Comparison of ENCODE assay signal across 24 cellular contexts in the genomic region with DNA sequence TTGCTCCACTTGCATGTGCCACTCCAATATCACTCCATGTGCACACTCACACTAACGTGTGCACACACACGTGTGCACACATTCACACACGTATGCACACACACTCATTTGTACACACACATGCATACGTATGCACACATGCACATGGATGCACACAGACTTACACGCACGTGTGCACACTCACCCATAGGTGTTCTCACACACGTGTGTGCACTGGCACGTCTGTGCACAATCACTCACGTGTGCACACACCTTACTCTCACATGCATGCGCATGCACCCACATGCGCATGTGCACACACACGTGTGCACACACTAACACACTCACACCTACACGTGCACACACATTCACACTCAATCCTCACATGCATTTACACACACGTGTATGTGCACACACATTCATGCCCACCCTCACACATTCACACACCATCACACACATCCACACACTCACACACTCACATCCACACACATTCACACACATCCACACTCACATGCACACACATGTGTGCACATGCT. TPM values are rescaled to one million over a fixed set of nuclear protein-coding genes. Genes with fewer than 3 reads are reported as not detected.
DNase-seq lines count a peak whose midpoint lies in the region; ATAC-seq, FAIRE-seq and TF ChIP-seq lines count a peak whose summit lies in the region.
"Had no signal": no experiment of that assay in that cellular context is flagged by ENCODE, and none has a peak within 500 bp of the region (broad histone marks: within the 10 kb centered on the region; RNA-seq: fewer than 3 reads in every experiment).

No MANE protein-coding gene starts in this region.

- FAIRE-seq in H54 (lab: Jason Lieb, UNC): no peak
- FAIRE-seq: GM18507 had no signal

- H3K9me3 Mint-ChIP-seq in WTC11 (peaks cover 21% of the 10 kb centered on the region), nephron progenitor cell (peaks cover 6% of the 10 kb centered on the region)

- H3K4me3 Mint-ChIP-seq in WTC11 (no peak overlapping the region), nephron progenitor cell (no peak overlapping the region)
- H3K4me3 Mint-ChIP-seq: CD8-positive, alpha-beta T cell; H9; HFFc6 had no signal

- H3K36me3 Mint-ChIP-seq in WTC11 (no peaks in the 10 kb centered on the region), nephron progenitor cell (ENCODE audit: low read depth) (no peaks in the 10 kb centered on the region)
- H3K36me3 Mint-ChIP-seq: CD8-positive, alpha-beta T cell had no signal

- no peak for DNase-seq in H54 (ENCODE audit: insufficient read length, low spot score)
- DNase-seq in WTC11 (ENCODE audit: low spot score): no peak
- no peak for DNase-seq in nephron progenitor cell
- DNase-seq in T-helper 1 cell: no peak
- DNase-seq in DMS79 treated with DMSO at 0.1 percent for 48 hours (lab: John Stamatoyannopoulos, UW): no peak
- DNase-seq in HT-29 (ENCODE audit: low spot score): no peak
- DNase-seq: Caco-2; CD8-positive, alpha-beta T cell; EL; GDM1; H9; HFFc6; KG1; MM.1S; NCI-H2081; NCI-H2227 treated with DMSO at 0.1 percent for 48 hours; NCI-H69; Right ventricle myocardium superior; RPMI8226 had no signal

- H3K27ac Mint-ChIP-seq in WTC11: peak overlapping the region; percentile 41
- peak overlapping the region; percentile 50 for H3K27ac Mint-ChIP-seq in nephron progenitor cell
- H3K27ac Mint-ChIP-seq: CD8-positive, alpha-beta T cell; H9; HFFc6 had no signal

- POLR2A ChIA-PET in WTC11 (lab: Charles Lee): no interaction called here

- H3K27me3 Mint-ChIP-seq in WTC11 (ENCODE audit: low read depth) (peaks cover 7% of the 10 kb centered on the region; the same call in 1 of the 2 replicates), nephron progenitor cell (ENCODE audit: low read depth, poor library complexity) (peaks cover 21% of the 10 kb centered on the region)

- no peak for ATAC-seq in WTC11
- ATAC-seq in HG02759 (IDR thresholded peaks at IDR 0.05; ENCODE audit: unreplicated experiment): no peak
- ATAC-seq: CD8-positive, alpha-beta T cell had no signal

- TF ChIP-seq POLR2A in H54 (IDR thresholded peaks at IDR 0.05; ENCODE audit: low read depth, low read length): 0 out of 2 replicates have a peak, but pooled peaks have one; percentile 11

- CTCF ChIA-PET in WTC11 (lab: Charles Lee): interaction anchor here (3.3 kb wide), 1 partner anchor 16 kb away, joined by 20 read pairs; no protein-coding TSS in a partner anchor

- no peak for TF ChIP-seq CTCF in WTC11 (IDR thresholded peaks at IDR 0.05)
- TF ChIP-seq CTCF in nephron progenitor cell (IDR thresholded peaks at IDR 0.05): no peak

- H3K4me1 Mint-ChIP-seq in WTC11 (peaks cover 8% of the 10 kb centered on the region), nephron progenitor cell (no peaks in the 10 kb centered on the region)

TF ChIP-seq in WTC11, 78 proteins besides CTCF, POLR2A, EP300 and RAD21:
- TF ChIP-seq IRF2 (CRISPR knock-in tag; IDR thresholded peaks at IDR 0.05; ENCODE audit: borderline replicate concordance, low read depth): no peak
- TF ChIP-seq, protein P1, sequence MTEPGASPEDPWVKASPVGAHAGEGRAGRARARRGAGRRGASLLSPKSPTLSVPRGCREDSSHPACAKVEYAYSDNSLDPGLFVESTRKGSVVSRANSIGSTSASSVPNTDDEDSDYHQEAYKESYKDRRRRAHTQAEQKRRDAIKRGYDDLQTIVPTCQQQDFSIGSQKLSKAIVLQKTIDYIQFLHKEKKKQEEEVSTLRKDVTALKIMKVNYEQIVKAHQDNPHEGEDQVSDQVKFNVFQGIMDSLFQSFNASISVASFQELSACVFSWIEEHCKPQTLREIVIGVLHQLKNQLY (CRISPR knock-in tag; IDR thresholded peaks at IDR 0.05): no peak
- TF ChIP-seq, protein P2, sequence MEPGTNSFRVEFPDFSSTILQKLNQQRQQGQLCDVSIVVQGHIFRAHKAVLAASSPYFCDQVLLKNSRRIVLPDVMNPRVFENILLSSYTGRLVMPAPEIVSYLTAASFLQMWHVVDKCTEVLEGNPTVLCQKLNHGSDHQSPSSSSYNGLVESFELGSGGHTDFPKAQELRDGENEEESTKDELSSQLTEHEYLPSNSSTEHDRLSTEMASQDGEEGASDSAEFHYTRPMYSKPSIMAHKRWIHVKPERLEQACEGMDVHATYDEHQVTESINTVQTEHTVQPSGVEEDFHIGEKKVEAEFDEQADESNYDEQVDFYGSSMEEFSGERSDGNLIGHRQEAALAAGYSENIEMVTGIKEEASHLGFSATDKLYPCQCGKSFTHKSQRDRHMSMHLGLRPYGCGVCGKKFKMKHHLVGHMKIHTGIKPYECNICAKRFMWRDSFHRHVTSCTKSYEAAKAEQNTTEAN (CRISPR knock-in tag; IDR thresholded peaks at IDR 0.05): peak; percentile 74; the same call in 1 of the 2 replicates

RNA-seq across cellular contexts. Expression of a gene that starts 9.3 kb away (rescaled TPM):
- 0.09 to 0.41 TPM (median 0.39 TPM) in 3 replicates for total RNA-seq in WTC11 (2021)
- total RNA-seq in HT-29 (2014; rRNA removed; shearing (Covaris generic)): not detected in 2 replicates
- total RNA-seq: A673; Caco-2; CD8-positive, alpha-beta T cell; HFFc6; NCI-H460; Right ventricle myocardium superior; SJSA1 had no signal

RNA-seq across cellular contexts. Expression of a gene that starts 22.9 kb away (rescaled TPM):
- total RNA-seq in WTC11 (2021): not detected in 3 replicates
- not detected in 2 replicates for total RNA-seq in HT-29 (2014; rRNA removed; shearing (Covaris generic))
- total RNA-seq: A673; Caco-2; CD8-positive, alpha-beta T cell; H9; HFFc6; NCI-H460; Right ventricle myocardium superior; SJSA1 had no signal

RNA-seq across cellular contexts. Expression of a gene that starts 37.7 kb away (rescaled TPM):
- not detected in 3 replicates for total RNA-seq in WTC11 (2021)
- not detected in 2 replicates for total RNA-seq in HT-29 (2014; rRNA removed; shearing (Covaris generic))
- total RNA-seq: A673; CD8-positive, alpha-beta T cell; H9; HFFc6; NCI-H460; Right ventricle myocardium superior; SJSA1 had no signal

RNA-seq across cellular contexts. Expression of a gene that starts 48.0 kb away (rescaled TPM):
- not detected in 3 replicates for total RNA-seq in WTC11 (2021)
- not detected in 2 replicates for total RNA-seq in HT-29 (2014; rRNA removed; shearing (Covaris generic))
- total RNA-seq: Caco-2; CD8-positive, alpha-beta T cell; H9; HFFc6; NCI-H460; Right ventricle myocardium superior; SJSA1 had no signal
